In the genomic region with DNA sequence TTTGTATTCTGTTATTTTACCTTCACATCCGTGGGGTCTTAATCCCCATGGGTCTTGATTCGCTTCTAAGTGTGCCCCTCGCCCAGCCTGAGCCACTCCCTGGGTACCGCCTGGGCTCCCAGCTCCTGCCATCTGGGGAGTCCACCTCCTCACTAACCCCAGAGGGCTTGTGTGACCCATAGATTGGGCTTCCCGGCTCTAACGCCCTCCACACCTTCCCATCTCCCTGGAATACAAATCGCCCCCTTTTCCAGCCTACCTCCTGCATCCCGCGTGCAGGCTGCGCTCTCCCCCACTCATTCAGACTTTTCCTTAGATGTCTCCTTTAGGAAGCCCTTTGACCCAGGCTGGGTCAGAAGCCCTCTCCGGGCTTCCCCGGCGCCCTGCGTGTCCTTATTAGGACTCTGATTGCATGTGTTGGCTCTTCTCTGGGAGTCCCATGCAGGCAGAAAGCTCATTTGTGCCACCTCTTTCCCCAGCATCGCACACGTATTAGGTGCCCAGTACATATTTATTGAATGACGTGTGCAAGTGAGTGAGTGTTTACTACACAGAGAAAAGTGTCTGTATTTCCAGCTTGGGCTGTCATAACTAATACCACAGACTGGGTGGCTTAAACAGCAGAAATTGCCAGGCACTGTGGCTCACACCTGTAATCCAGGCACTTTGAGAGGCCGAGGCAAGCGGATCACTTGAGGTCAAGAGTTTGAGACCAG, we compare ENCODE assay signal across 8 cellular contexts. TPM values are rescaled to one million over a fixed set of nuclear protein-coding genes. Genes with fewer than 3 reads are reported as not detected.
DNase-seq lines count a peak whose midpoint lies in the region; ATAC-seq and TF ChIP-seq lines count a peak whose summit lies in the region.

No MANE protein-coding gene starts in this region.

- TF ChIP-seq RAD21 in liver (IDR thresholded peaks at IDR 0.05), result no peak

- DNase-seq in stimulated activated naive CD8-positive, alpha-beta T cell treated with anti-CD3 and anti-CD28 coated beads, Interleukin-15, Interleukin-2, amounts not matched to agents 100 U/mL and 50 U/mL, for 24 hours, result no peak
- DNase-seq in adrenal gland, result no peak
- no peak for DNase-seq in upper lobe of right lung
- no peak for DNase-seq in NCI-H2171 (lab: John Stamatoyannopoulos, UW)
- DNase-seq in stimulated activated CD8-positive, alpha-beta memory T cell treated with anti-CD3 and anti-CD28 coated beads, Interleukin-4, amount 100 ng/mL, for 48 hours, result no peak
- DNase-seq in NK-92 treated with Interleukin-12 subunit alpha and Interleukin-12 subunit beta, amount 100 ng/mL, for 24 hours (lab: John Stamatoyannopoulos, UW), result no peak

- peaks cover 27% of the 10 kb centered on the region for H3K4me1 Mint-ChIP-seq in stimulated activated naive CD8-positive, alpha-beta T cell treated with anti-CD3 and anti-CD28 coated beads, Interleukin-15, Interleukin-2, amounts not matched to agents 100 ng/mL and 50 ng/mL, for 24 hours (ENCODE audit: low read depth)

- H3K27ac ChIP-seq in adrenal gland, result no peak overlapping the region
- H3K27ac ChIP-seq in liver (ENCODE audit: low read depth in 1 of 2, low read length in 2 of 2), result peak overlapping the region in 1 of 2 donors; percentile 79
- peak overlapping the region; percentile 97 for H3K27ac ChIP-seq in upper lobe of right lung

- TF ChIP-seq CTCF in adrenal gland (IDR thresholded peaks at IDR 0.05) (no peak), liver (IDR thresholded peaks at IDR 0.05; ENCODE audit: low read depth, low read length, missing input control) (no peak), upper lobe of right lung (IDR thresholded peaks at IDR 0.05) (no peak)

- no peaks in the 10 kb centered on the region for H3K27me3 Mint-ChIP-seq in stimulated activated naive CD8-positive, alpha-beta T cell treated with anti-CD3 and anti-CD28 coated beads, Interleukin-15, Interleukin-2, amounts not matched to agents 100 ng/mL and 50 ng/mL, for 24 hours

- H3K9me3 ChIP-seq in adrenal gland (replicated peaks in 1 of 3), result no peaks in the 10 kb centered on the region
- H3K9me3 ChIP-seq in liver (ENCODE audit: control insufficient read depth in 4 of 4, low read length in 3 of 4), result no peaks in the 10 kb centered on the region
- no peaks in the 10 kb centered on the region for H3K9me3 ChIP-seq in upper lobe of right lung

- TF ChIP-seq POLR2A in adrenal gland (IDR thresholded peaks at IDR 0.05), result no peak

- peak overlapping the region; percentile 98 for H3K27ac Mint-ChIP-seq in stimulated activated naive CD8-positive, alpha-beta T cell treated with anti-CD3 and anti-CD28 coated beads, Interleukin-15, Interleukin-2, amounts not matched to agents 100 ng/mL and 50 ng/mL, for 24 hours

- H3K9ac ChIP-seq in liver (ENCODE audit: low read depth in 1 of 2, low read length in 2 of 2), result peak overlapping the region; percentile 77 to 78

- peaks cover 9% of the 10 kb centered on the region for H3K36me3 Mint-ChIP-seq in stimulated activated naive CD8-positive, alpha-beta T cell treated with anti-CD3 and anti-CD28 coated beads, Interleukin-15, Interleukin-2, amounts not matched to agents 100 ng/mL and 50 ng/mL, for 24 hours (ENCODE audit: low read depth)

- 19 to 26% (median 25%) methylated on average over 19 of the region's 19 CpGs for WGBS in adrenal gland, 4 donors
- WGBS in liver, result 21% methylated on average over 19 of the region's 19 CpGs

- H3K4me3 ChIP-seq in adrenal gland, result peak overlapping the region; percentile 62 to 84 (median 81)
- peak overlapping the region; percentile 71 to 81 (median 76) for H3K4me3 ChIP-seq in liver (ENCODE audit: low read depth in 1 of 3, low read length in 3 of 3)
- H3K4me3 ChIP-seq in upper lobe of right lung, result peak overlapping the region; percentile 97

- no peaks in the 10 kb centered on the region for H3K9me3 Mint-ChIP-seq in stimulated activated naive CD8-positive, alpha-beta T cell treated with anti-CD3 and anti-CD28 coated beads, Interleukin-15, Interleukin-2, amounts not matched to agents 100 ng/mL and 50 ng/mL, for 24 hours

- H3K27me3 ChIP-seq in adrenal gland, result no peaks in the 10 kb centered on the region
- no peaks in the 10 kb centered on the region for H3K27me3 ChIP-seq in liver (ENCODE audit: control insufficient read depth in 4 of 4, insufficient read depth in 4 of 4, low read length in 3 of 4)
- H3K27me3 ChIP-seq in upper lobe of right lung, result no peaks in the 10 kb centered on the region

- H3K4me3 Mint-ChIP-seq in stimulated activated naive CD8-positive, alpha-beta T cell treated with anti-CD3 and anti-CD28 coated beads, Interleukin-15, Interleukin-2, amounts not matched to agents 100 ng/mL and 50 ng/mL, for 24 hours, result peak overlapping the region; percentile 98

- intact Hi-C loops in adrenal gland (cut with DNase I), result loop anchor here (2.0 to 5.0 kb wide), 2 partner anchors 71 to 75 kb away; partner anchors contain the start of gene RPL18A (in 1 of the 2)
- intact Hi-C loops in upper lobe of right lung (cut with DNase I), result no loop called here

- peaks cover 7 to 17% of the 10 kb centered on the region in 2 donors for H3K4me1 ChIP-seq in adrenal gland (replicated peaks in 1 of 2)
- H3K4me1 ChIP-seq in liver (ENCODE audit: control insufficient read depth in 4 of 4, insufficient read depth in 4 of 4, low read length in 3 of 4), result peaks cover 4 to 19% (median 10%) of the 10 kb centered on the region in 4 donors
- H3K4me1 ChIP-seq in upper lobe of right lung, result peaks cover 11% of the 10 kb centered on the region

- ATAC-seq in stimulated activated naive CD8-positive, alpha-beta T cell treated with anti-CD3 and anti-CD28 coated beads, Interleukin-15, Interleukin-2, amounts not matched to agents 100 U/mL and 50 U/mL, for 24 hours, result no peak
- peak; percentile 3 for ATAC-seq in upper lobe of right lung

- peaks cover 0 to 1% of the 10 kb centered on the region in 2 donors for H3K36me3 ChIP-seq in adrenal gland (replicated peaks in 1 of 2)
- peaks cover 0 to 5% (median 2%) of the 10 kb centered on the region in 4 donors for H3K36me3 ChIP-seq in liver (ENCODE audit: control insufficient read depth in 4 of 4, insufficient read depth in 3 of 4, low read depth in 1 of 4, low read length in 3 of 4)
- H3K36me3 ChIP-seq in upper lobe of right lung, result no peaks in the 10 kb centered on the region

TF ChIP-seq in liver, 16 proteins besides CTCF, POLR2A, EP300 and RAD21 (continues in another document):
- TF ChIP-seq MAX (IDR thresholded peaks at IDR 0.05), result no peak
- TF ChIP-seq RXRA (IDR thresholded peaks at IDR 0.05), result no peak
- no peak for TF ChIP-seq FOXA2 (IDR thresholded peaks at IDR 0.05)
- no peak for TF ChIP-seq GABPA (IDR thresholded peaks at IDR 0.05 in 1 of 2, conservative IDR thresholded peaks at IDR 0.05 in 1 of 2)
- TF ChIP-seq, protein P1, sequence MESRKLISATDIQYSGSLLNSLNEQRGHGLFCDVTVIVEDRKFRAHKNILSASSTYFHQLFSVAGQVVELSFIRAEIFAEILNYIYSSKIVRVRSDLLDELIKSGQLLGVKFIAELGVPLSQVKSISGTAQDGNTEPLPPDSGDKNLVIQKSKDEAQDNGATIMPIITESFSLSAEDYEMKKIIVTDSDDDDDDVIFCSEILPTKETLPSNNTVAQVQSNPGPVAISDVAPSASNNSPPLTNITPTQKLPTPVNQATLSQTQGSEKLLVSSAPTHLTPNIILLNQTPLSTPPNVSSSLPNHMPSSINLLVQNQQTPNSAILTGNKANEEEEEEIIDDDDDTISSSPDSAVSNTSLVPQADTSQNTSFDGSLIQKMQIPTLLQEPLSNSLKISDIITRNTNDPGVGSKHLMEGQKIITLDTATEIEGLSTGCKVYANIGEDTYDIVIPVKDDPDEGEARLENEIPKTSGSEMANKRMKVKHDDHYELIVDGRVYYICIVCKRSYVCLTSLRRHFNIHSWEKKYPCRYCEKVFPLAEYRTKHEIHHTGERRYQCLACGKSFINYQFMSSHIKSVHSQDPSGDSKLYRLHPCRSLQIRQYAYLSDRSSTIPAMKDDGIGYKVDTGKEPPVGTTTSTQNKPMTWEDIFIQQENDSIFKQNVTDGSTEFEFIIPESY (IDR thresholded peaks at IDR 0.05), result no peak
- TF ChIP-seq NR2F2 (IDR thresholded peaks at IDR 0.05), result no peak
- TF ChIP-seq TAF1 (conservative IDR thresholded peaks at IDR 0.05), result no peak
- no peak for TF ChIP-seq FOXA1 (IDR thresholded peaks at IDR 0.05)
- no peak for TF ChIP-seq SP1 (IDR thresholded peaks at IDR 0.05)
- no peak for TF ChIP-seq JUND (IDR thresholded peaks at IDR 0.05)
- TF ChIP-seq, protein P2, sequence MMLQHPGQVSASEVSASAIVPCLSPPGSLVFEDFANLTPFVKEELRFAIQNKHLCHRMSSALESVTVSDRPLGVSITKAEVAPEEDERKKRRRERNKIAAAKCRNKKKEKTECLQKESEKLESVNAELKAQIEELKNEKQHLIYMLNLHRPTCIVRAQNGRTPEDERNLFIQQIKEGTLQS (IDR thresholded peaks at IDR 0.05), result no peak

RNA-seq across cellular contexts. Expression of gene CCDC124, which starts 0.8 kb away (rescaled TPM):
- total RNA-seq in adrenal gland (10 to 100 TPM; 43.2 to 70.0 (median 65.9) TPM), liver (10 to 100 TPM; 15.8 to 21.1 TPM), upper lobe of right lung (59.7 TPM)
- polyA plus RNA-seq in adrenal gland (100 to 1,000 TPM in 2 of 3 donors, 10 to 100 TPM in 1; 11.3 to 143 (median 114) TPM), liver (10 to 100 TPM; 43.0 to 59.3 TPM)

RNA-seq across cellular contexts. Expression of gene KCNN1, which starts 33.3 kb away (rescaled TPM):
- under 1 TPM in 7 of 8 donors, not detected in 1; 0.22 to 0.96 (median 0.69) TPM for total RNA-seq in adrenal gland
- polyA plus RNA-seq in adrenal gland, result under 1 TPM in 2 of 3 donors, not detected in 1; 0.16 to 0.47 TPM
- total RNA-seq in liver, result under 1 TPM; 0.05 to 0.08 TPM
- polyA plus RNA-seq in liver, result under 1 TPM in 1 of 2 donors, not detected in 1; 0.05 TPM
- total RNA-seq in upper lobe of right lung, result not detected
